In genomic region chr11:58734681-58735490, GRCh38 we compare ENCODE assay signal across 19 cellular contexts. TPM values are rescaled to one million over a fixed set of nuclear protein-coding genes. Genes with fewer than 3 reads are reported as not detected.
A peak's percentile ranks its signal among the peaks of the same experiment; 100 is the strongest.
DNase-seq lines count a peak whose midpoint lies in the region; ATAC-seq, FAIRE-seq and TF ChIP-seq lines count a peak whose summit lies in the region.
"Had no signal": no experiment of that assay in that cellular context is flagged by ENCODE, and none has a peak within 500 bp of the region (broad histone marks: within the 10 kb centered on the region; RNA-seq: fewer than 3 reads in every experiment).

No MANE protein-coding gene starts in this region.

- H2AFZ ChIP-seq in KMS-11 (ENCODE audit: low read depth) = no peak overlapping the region

- H3K27ac ChIP-seq in KMS-11 (no peak overlapping the region), pancreas (peak overlapping the region in 2 of 4 donors; percentile 2 to 53)
- H3K27ac ChIP-seq: BLaER1 had no signal

- FAIRE-seq in pancreas (lab: Jason Lieb, UNC) = no peak
- FAIRE-seq: G401.6, GM12892, H1 had no signal

- WGBS in pancreas, 2 donors = 36 to 38% methylated on average over 4 of the region's 4 CpGs

- TF ChIP-seq CTCF in KMS-11 (conservative IDR thresholded peaks at IDR 0.05; ENCODE audit: low read depth, low read length) (no peak), pancreas (IDR thresholded peaks at IDR 0.05) (no peak)

- no peaks in the 10 kb centered on the region for H3K27me3 ChIP-seq in KMS-11 (ENCODE audit: insufficient read depth, low read depth)
- no peaks in the 10 kb centered on the region for H3K27me3 ChIP-seq in pancreas
- H3K27me3 ChIP-seq: BLaER1 had no signal

- intact Hi-C loops in pancreas (cut with DNase I) = no loop called here

- H3K4me3 ChIP-seq in KMS-11 (IDR thresholded peaks at IDR 0.05; ENCODE audit: insufficient read depth, low read depth, low read length) (no peak overlapping the region), pancreas (no peak overlapping the region)
- H3K4me3 ChIP-seq: BLaER1, HAP-1 had no signal

- ATAC-seq in pancreas (peak; percentile 90 to 99 (median 96)), GM21786 (IDR thresholded peaks at IDR 0.05; ENCODE audit: unreplicated experiment) (no peak)

- no peaks in the 10 kb centered on the region for H4K20me1 ChIP-seq in KMS-11 (ENCODE audit: insufficient read depth)
- H4K20me1 ChIP-seq: BLaER1 had no signal

- DNase-seq in DMS53 (lab: John Stamatoyannopoulos, UW) (peak; percentile 1), DMS53 treated with DMSO at 0.1 percent for 48 hours (lab: John Stamatoyannopoulos, UW; ENCODE audit: unreplicated experiment) (no peak), SW480 (ENCODE audit: low spot score) (peak; percentile 20), pancreas (peak in 4 of 6 donors; percentile 41 to 83 (median 70))
- DNase-seq in stimulated activated CD4-positive, alpha-beta T cell treated with anti-CD3 and anti-CD28 coated beads, Interleukin-4, amount 100 ng/mL, for 1 hour = no peak
- DNase-seq: 8988T; AML-193; Caco-2; CD8-positive, alpha-beta memory T cell; DMS79 treated with DMSO at 0.1 percent for 48 hours; EL had no signal

- H3K4me2 ChIP-seq in KMS-11 = 0 out of 2 replicates have a peak overlapping the region, but pooled peaks have one; percentile 15
- H3K4me2 ChIP-seq: BLaER1 had no signal

- no peaks in the 10 kb centered on the region for H3K36me3 ChIP-seq in KMS-11 (ENCODE audit: insufficient read depth)
- no peaks in the 10 kb centered on the region for H3K36me3 ChIP-seq in pancreas
- H3K36me3 ChIP-seq: BLaER1, HAP-1 had no signal

- H3K4me1 ChIP-seq in KMS-11 (ENCODE audit: low read depth, poor library complexity, severe bottlenecking) (peaks cover 28% of the 10 kb centered on the region), pancreas (peaks cover 0 to 9% (median 7%) of the 10 kb centered on the region in 3 donors)
- H3K4me1 ChIP-seq: BLaER1, Caco-2, HAP-1 had no signal

- H3K79me2 ChIP-seq in KMS-11 (ENCODE audit: insufficient read depth, low read depth) = no peaks in the 10 kb centered on the region

- H3K9me3 ChIP-seq in pancreas = no peaks in the 10 kb centered on the region
- H3K9me3 ChIP-seq: Caco-2, HAP-1 had no signal

- H3K9ac ChIP-seq in KMS-11 = no peak overlapping the region
- H3K9ac ChIP-seq: BLaER1 had no signal

RNA-seq across cellular contexts. Expression of gene GLYAT, which starts 3.1 kb away (rescaled TPM):
- total RNA-seq in pancreas = under 1 TPM in 2 of 6 donors, not detected in 4; 0.18 to 0.32 TPM
- not detected for polyA plus RNA-seq in pancreas
- total RNA-seq: Caco-2; CD8-positive, alpha-beta memory T cell; H1; HT1080 had no signal
- polyA plus RNA-seq: CD8-positive, alpha-beta memory T cell; H1 had no signal

Comparison
In these comparisons a context has a peak if more than half of its experiments do, and no peak if none do; other contexts are left out.
1. DNase-seq: peak in DMS53 (single experiment), SW480 (single experiment) and pancreas (4 of 6); none in DMS53 treated with DMSO at 0.1 percent for 48 hours (single experiment) and stimulated activated CD4-positive, alpha-beta T cell treated with anti-CD3 and anti-CD28 coated beads, Interleukin-4, amount 100 ng/mL, for 1 hour (single experiment).